In genomic region chr21:44427241-44428120, GRCh38 we compare ENCODE assay signal across 10 cellular contexts. TPM values are rescaled to one million over a fixed set of nuclear protein-coding genes. Genes with fewer than 3 reads are reported as not detected.
DNase-seq lines count a peak whose midpoint lies in the region; ATAC-seq lines count a peak whose summit lies in the region.
"Had no signal": no experiment of that assay in that cellular context is flagged by ENCODE, and none has a peak within 500 bp of the region (broad histone marks: within the 10 kb centered on the region; RNA-seq: fewer than 3 reads in every experiment).

No MANE protein-coding gene starts in this region.

- H4K91ac ChIP-seq in neuronal stem cell (ENCODE audit: low read depth, low read length, poor library complexity): no peak overlapping the region

- no peak overlapping the region for H2BK12ac ChIP-seq in neuronal stem cell (ENCODE audit: low read length)

- H3K14ac ChIP-seq in neuronal stem cell (ENCODE audit: low read length): peak overlapping the region; percentile 82

- no peak overlapping the region for H3K4ac ChIP-seq in neuronal stem cell (ENCODE audit: low read length)

- ATAC-seq in HG03175 (IDR thresholded peaks at IDR 0.05; ENCODE audit: unreplicated experiment): no peak
- ATAC-seq: gastrocnemius medialis had no signal

- no peak overlapping the region for H2BK15ac ChIP-seq in neuronal stem cell (ENCODE audit: low read length)

- H3K36me3 ChIP-seq in SK-N-MC (ENCODE audit: insufficient read depth, low read length) (no peaks in the 10 kb centered on the region), neuronal stem cell (replicated peaks in 1 of 2; ENCODE audit: control insufficient read depth in 2 of 2, insufficient read depth in 2 of 2, low read length in 2 of 2) (no peaks in the 10 kb centered on the region)
- H3K36me3 ChIP-seq: gastrocnemius medialis had no signal

- H2BK5ac ChIP-seq in neuronal stem cell (ENCODE audit: low read length): no peak overlapping the region

- peak overlapping the region; percentile 70; the same call in 1 of the 2 replicates for H3K27ac ChIP-seq in SK-N-MC
- no peak overlapping the region for H3K27ac ChIP-seq in neuronal stem cell (replicated peaks; ENCODE audit: low read length)
- H3K27ac ChIP-seq: gastrocnemius medialis had no signal

- H2AK5ac ChIP-seq in neuronal stem cell (ENCODE audit: low read depth, low read length): peak overlapping the region; percentile 84

- H4K8ac ChIP-seq in neuronal stem cell (ENCODE audit: low read depth, low read length): peak overlapping the region; percentile 43

- H2AFZ ChIP-seq in neuronal stem cell (ENCODE audit: low read length): no peak overlapping the region

- H3K4me3 ChIP-seq in SK-N-MC (no peak overlapping the region), neuronal stem cell (ENCODE audit: low read length in 2 of 2) (peak overlapping the region in 1 of 2 donors; percentile 3)
- H3K4me3 ChIP-seq: gastrocnemius medialis had no signal

- no peak overlapping the region for H2BK120ac ChIP-seq in neuronal stem cell (ENCODE audit: low read depth, low read length)

- H3K27me3 ChIP-seq in neuronal stem cell (ENCODE audit: control insufficient read depth in 3 of 3, insufficient read depth in 3 of 3, low read depth in 1 of 3, low read length in 3 of 3): peaks cover 0 to 9% (median 0%) of the 10 kb centered on the region in 3 experiments

- H3K9me3 ChIP-seq in SK-N-MC (ENCODE audit: low read depth, low read length) (no peaks in the 10 kb centered on the region), neuronal stem cell (replicated peaks in 1 of 2; ENCODE audit: control insufficient read depth in 2 of 2, insufficient read depth in 1 of 2, low read depth in 1 of 2, low read length in 2 of 2) (peaks cover 3 to 11% of the 10 kb centered on the region in 2 donors)
- H3K9me3 ChIP-seq: gastrocnemius medialis had no signal

- no peaks in the 10 kb centered on the region for H3K79me1 ChIP-seq in neuronal stem cell (ENCODE audit: low read depth, low read length)

- H3K4me1 ChIP-seq in neuronal stem cell (ENCODE audit: control insufficient read depth in 2 of 2, insufficient read depth in 1 of 2, low read depth in 1 of 2, low read length in 2 of 2): peaks cover 0 to 6% of the 10 kb centered on the region in 2 donors
- H3K4me1 ChIP-seq: gastrocnemius medialis had no signal

- H3K23ac ChIP-seq in neuronal stem cell (ENCODE audit: low read depth, low read length, poor library complexity): no peak overlapping the region

- peak overlapping the region; percentile 57 for H3K18ac ChIP-seq in neuronal stem cell (ENCODE audit: low read length)

- WGBS in neuronal stem cell (ENCODE audit: extremely low coverage in 2 of 2, insufficient read length in 2 of 2, insufficient replicate concordance in 1 of 2), 2 donors: no CpG with 5 or more reads among the region's 28 CpGs

- H3K9ac ChIP-seq in SK-N-MC (ENCODE audit: insufficient read length): no peak overlapping the region
- peak overlapping the region; percentile 60 for H3K9ac ChIP-seq in neuronal stem cell (ENCODE audit: low read depth, low read length, poor library complexity)

- no peak overlapping the region for H3K4me2 ChIP-seq in neuronal stem cell (ENCODE audit: insufficient read depth, low read length, poor library complexity, severe bottlenecking)

- DNase-seq in NCI-H146 (lab: John Stamatoyannopoulos, UW): peak; percentile 56
- DNase-seq in NCI-H146 treated with DMSO at 0.1 percent for 48 hours (lab: John Stamatoyannopoulos, UW; ENCODE audit: unreplicated experiment): no peak
- peak; percentile 62 for DNase-seq in NCI-H1105 treated with DMSO at 0.1 percent for 48 hours (lab: John Stamatoyannopoulos, UW)
- DNase-seq in SK-N-MC (ENCODE audit: low read depth, low spot score): no peak
- DNase-seq in neuronal stem cell (ENCODE audit: low spot score): no peak
- DNase-seq in NCI-H1694 treated with DMSO at 0.1 percent for 48 hours (lab: John Stamatoyannopoulos, UW): no peak
- no peak for DNase-seq in stimulated activated CD4-positive, alpha-beta T cell treated with anti-CD3 and anti-CD28 coated beads, Interleukin-15, amount 100 ng/mL, for 24 hours
- DNase-seq: 8988T had no signal

RNA-seq across cellular contexts. Expression of gene LRRC3, which starts 27.8 kb away (rescaled TPM):
- 4.0 TPM for polyA plus RNA-seq in neuronal stem cell (2013, experiment 1 of 2)
- polyA plus RNA-seq in neuronal stem cell (2013, experiment 2 of 2): 3.9 TPM

Comparison
In these comparisons a context has a peak if more than half of its experiments do, and no peak if none do; other contexts are left out.
1. DNase-seq: peak in NCI-H146 (single experiment) and NCI-H1105 treated with DMSO at 0.1 percent for 48 hours (single experiment); none in NCI-H146 treated with DMSO at 0.1 percent for 48 hours (single experiment), SK-N-MC (single experiment), neuronal stem cell (single experiment), NCI-H1694 treated with DMSO at 0.1 percent for 48 hours (single experiment) and stimulated activated CD4-positive, alpha-beta T cell treated with anti-CD3 and anti-CD28 coated beads, Interleukin-15, amount 100 ng/mL, for 24 hours (single experiment).